8 cellular contexts compared by ENCODE assay signal in genomic region chr1:58353168-58353567, GRCh38.
"Had no signal": no experiment of that assay in that cellular context is flagged by ENCODE, and none has a peak within 500 bp of the region (broad histone marks: within the 10 kb centered on the region; RNA-seq: fewer than 3 reads in every experiment).

No MANE protein-coding gene starts in this region.

- FAIRE-seq: HepG2, HTR-8/SVneo, K562 had no signal

- ATAC-seq: HepG2, K562 had no signal

- H3K4me2 ChIP-seq: KMS-11 had no signal

- DNase-seq: IMR-90, KBM-7, KG1 had no signal

- H3K4me3 ChIP-seq: K562 had no signal

- H3K27ac ChIP-seq: HL-60, KMS-11 had no signal

- H3K9ac ChIP-seq: KMS-11 had no signal
